Comparison of ENCODE assay signal across 27 cellular contexts in genomic region chr20:13486694-13487093, GRCh38.
"Had no signal": no experiment of that assay in that cellular context is flagged by ENCODE, and none has a peak within 500 bp of the region (broad histone marks: within the 10 kb centered on the region; RNA-seq: fewer than 3 reads in every experiment).

No MANE protein-coding gene starts in this region.

- ATAC-seq: activated CD4-positive, CD25-positive, alpha-beta regulatory T cell treated with anti-CD3 and anti-CD28 coated beads, Interleukin-2, amount 50 U/mL, for 24 hours; activated CD8-positive, alpha-beta T cell treated with anti-CD3 and anti-CD28 coated beads, Interleukin-2, amount 10 ng/mL, durations not matched to agents 7 days and 5 days; body of pancreas; Panc1; Right ventricle myocardium inferior had no signal

- H3K9me3 ChIP-seq: body of pancreas, MG63 had no signal

- H3K27me3 ChIP-seq: body of pancreas, MG63 had no signal

- DNase-seq: activated CD4-positive, alpha-beta T cell treated with anti-CD3 and anti-CD28 coated beads for 48 hours; activated CD4-positive, alpha-beta T cell treated with anti-CD3 and anti-CD28 coated beads, Interleukin-2, amount 50 U/mL, for 4 hours; activated CD8-positive, alpha-beta memory T cell treated with anti-CD3 and anti-CD28 coated beads, Interleukin-2, amount 50 U/mL, for 48 hours; activated CD8-positive, alpha-beta T cell treated with anti-CD3 and anti-CD28 coated beads, Interleukin-2, amount 10 ng/mL, durations not matched to agents 7 days and 5 days; activated effector memory CD4-positive, alpha-beta T cell treated with Interleukin-2 at 50 U/mL for 16 hours; activated naive CD4-positive, alpha-beta T cell; activated T-cell treated with anti-CD3 and anti-CD28 coated beads, Interleukin-2, amount 50 U/mL, for 24 hours; aorta; body of pancreas; central memory CD4-positive, alpha-beta T cell; MG63; NCI-H1092 treated with DMSO at 0.1 percent for 48 hours; NCI-H1417 treated with DMSO at 0.1 percent for 48 hours; NCI-H1694; NCI-H2029; NCI-H2107; NCI-H2171 treated with DMSO at 0.1 percent for 48 hours; NCI-H345; NCI-H510A; NCI-H526 treated with DMSO at 0.1 percent for 48 hours; NK-92 treated with Interleukin-12 subunit alpha and Interleukin-12 subunit beta, amount 100 ng/mL, for 24 hours; OCI-M1; RPMI8226 had no signal

- H3K27ac ChIP-seq: body of pancreas had no signal

- H3K4me3 ChIP-seq: body of pancreas, MG63 had no signal

- FAIRE-seq: bronchial epithelial cell had no signal
